8 cellular contexts compared by ENCODE assay signal in genomic region chr6:129370268-129370916, GRCh38.
DNase-seq lines count a peak whose midpoint lies in the region; ATAC-seq and TF ChIP-seq lines count a peak whose summit lies in the region.

No MANE protein-coding gene starts in this region.

- H3K36me3 Mint-ChIP-seq in mesothelial cell of epicardium = peaks cover 12% of the 10 kb centered on the region

- H3K4me1 Mint-ChIP-seq in mesothelial cell of epicardium = peaks cover 23% of the 10 kb centered on the region

- DNase-seq in AG20443 (ENCODE audit: low spot score) = peak; percentile 37
- DNase-seq in NAMALWA (ENCODE audit: low spot score) = peak; percentile 65
- DNase-seq in activated CD4-positive, alpha-beta T cell treated with anti-CD3 and anti-CD28 coated beads for 4 hours = peak; percentile 30 to 57
- peak; percentile 22 for DNase-seq in effector CD4-positive, alpha-beta T cell
- peak in 1 of 2 experiments; percentile 55 for DNase-seq in mesothelial cell of epicardium (ENCODE audit: low spot score in 2 of 2, unreplicated experiment in 2 of 2)
- DNase-seq in substantia nigra (lab: John Stamatoyannopoulos, UW) = peak in 30 of 49 donors; percentile 0 to 48 (median 11)

- peak overlapping the region; percentile 42 for H3K4me3 Mint-ChIP-seq in mesothelial cell of epicardium

- TF ChIP-seq CTCF in mesothelial cell of epicardium (IDR thresholded peaks at IDR 0.05; ENCODE audit: unreplicated experiment) = peak; percentile 89

- H3K27ac Mint-ChIP-seq in mesothelial cell of epicardium = peak overlapping the region; percentile 41

- no peaks in the 10 kb centered on the region for H3K27me3 Mint-ChIP-seq in mesothelial cell of epicardium (ENCODE audit: low read depth)

- ATAC-seq in GM18870 (IDR thresholded peaks at IDR 0.05; ENCODE audit: unreplicated experiment) (peak; percentile 69), HG03097 (IDR thresholded peaks at IDR 0.05; ENCODE audit: low FRiP score, unreplicated experiment) (no peak)

- peaks cover 6% of the 10 kb centered on the region for H3K9me3 Mint-ChIP-seq in mesothelial cell of epicardium

- no peak overlapping the region for H3K27ac ChIP-seq in substantia nigra (ENCODE audit: low read depth, low read length, poor library complexity, severe bottlenecking)
